21 cellular contexts compared by ENCODE assay signal in the genomic region with DNA sequence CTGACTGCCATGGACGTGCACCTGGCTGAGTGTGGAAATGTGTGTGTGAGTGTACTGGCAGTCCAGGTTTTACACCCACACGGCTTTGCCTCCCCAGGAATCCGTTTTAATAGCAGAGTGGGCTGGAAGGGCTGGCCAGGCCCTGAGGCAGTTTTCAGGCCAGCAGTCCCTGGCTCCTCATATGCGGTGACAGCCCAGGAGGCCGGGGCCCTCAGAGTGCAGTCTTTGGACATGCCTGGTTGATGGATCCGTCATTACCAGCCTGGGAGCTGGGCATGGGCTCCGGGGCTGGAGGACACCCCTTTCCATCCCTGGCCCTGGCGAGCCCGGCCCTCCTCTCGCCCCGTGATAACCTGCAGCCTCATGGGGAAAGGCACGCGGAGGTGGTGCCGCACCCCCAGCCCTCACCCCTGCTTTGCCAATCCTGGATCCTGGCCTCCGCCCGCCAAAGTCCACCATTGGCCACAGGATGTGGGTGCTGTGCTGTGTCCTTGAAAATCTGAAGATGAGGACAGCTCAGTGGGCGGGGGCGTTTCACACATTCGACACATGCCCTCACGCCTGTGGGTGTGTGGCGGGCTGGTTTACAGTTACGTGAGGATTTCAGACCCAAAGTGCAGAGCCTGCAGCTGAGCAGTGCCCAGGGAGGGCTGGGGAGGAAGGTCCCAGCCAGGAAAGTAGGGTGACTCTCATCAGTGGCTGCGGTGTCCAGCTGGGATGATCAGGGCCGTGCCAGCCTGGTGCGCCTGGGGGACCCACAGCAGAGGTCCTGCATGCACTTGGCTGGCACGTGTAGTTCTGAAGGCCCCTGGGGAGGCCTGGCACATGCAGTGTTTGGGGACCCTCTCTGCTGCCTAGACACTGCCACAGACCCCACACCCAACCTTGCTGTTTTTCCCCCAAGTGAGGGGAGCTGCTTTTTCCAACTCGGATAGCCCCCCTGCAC. TPM values are rescaled to one million over a fixed set of nuclear protein-coding genes. Genes with fewer than 3 reads are reported as not detected.
DNase-seq lines count a peak whose midpoint lies in the region; ATAC-seq and TF ChIP-seq lines count a peak whose summit lies in the region.
"Had no signal": no experiment of that assay in that cellular context is flagged by ENCODE, and none has a peak within 500 bp of the region (broad histone marks: within the 10 kb centered on the region; RNA-seq: fewer than 3 reads in every experiment).

No MANE protein-coding gene starts in this region.

- no peaks in the 10 kb centered on the region for H3K9me3 ChIP-seq in HCT116 (ENCODE audit: control insufficient read depth in 1 of 2, insufficient read depth in 1 of 2, low read depth in 1 of 2, low read length in 2 of 2)
- no peaks in the 10 kb centered on the region for H3K9me3 ChIP-seq in Karpas-422 (ENCODE audit: low read length)
- H3K9me3 ChIP-seq: ascending aorta, heart right ventricle, tibial artery had no signal

- DNase-seq in HCT116 (ENCODE audit: low read depth, low spot score) = no peak
- DNase-seq in naive thymus-derived CD8-positive, alpha-beta T cell = no peak
- peak; percentile 41 for DNase-seq in superior temporal gyrus (ENCODE audit: extremely low spot score)
- no peak for DNase-seq in Karpas-422
- no peak for DNase-seq in SKM-1 treated with dmso at 0.1 percent for 144 hours (lab: John Stamatoyannopoulos, UW; ENCODE audit: unreplicated experiment)
- DNase-seq: activated CD4-positive, alpha-beta T cell treated with anti-CD3 and anti-CD28 coated beads, Interleukin-2, amount 10 ng/mL, durations not matched to agents 24 days and 14 days; activated CD8-positive, alpha-beta memory T cell treated with anti-CD3 and anti-CD28 coated beads, Interleukin-2, amount 10 ng/mL, durations not matched to agents 7 days and 5 days; CD8-positive, alpha-beta memory T cell; NCI-H1048; NCI-H526 treated with DMSO at 0.1 percent for 48 hours had no signal

- H3K27me3 Mint-ChIP-seq in brain = peaks cover 2% of the 10 kb centered on the region
- H3K27me3 Mint-ChIP-seq in naive thymus-derived CD8-positive, alpha-beta T cell = no peaks in the 10 kb centered on the region
- H3K27me3 Mint-ChIP-seq: activated CD4-positive, alpha-beta T cell treated with anti-CD3 and anti-CD28 coated beads, Interleukin-2, amount 10 ng/mL, durations not matched to agents 24 days and 14 days; activated CD8-positive, alpha-beta memory T cell treated with anti-CD3 and anti-CD28 coated beads, Interleukin-2, amount 10 ng/mL, durations not matched to agents 7 days and 5 days; activated T-helper 17 cell treated with anti-CD3 and anti-CD28 coated beads, Interleukin-2, amount 50 U/mL, for 72 hours; naive B cell; stimulated activated naive CD8-positive, alpha-beta T cell treated with anti-CD3 and anti-CD28 coated beads, Interleukin-15, Interleukin-2, amounts not matched to agents 100 ng/mL and 50 ng/mL, for 24 hours had no signal

- peak overlapping the region; percentile 37 to 95 (median 79) for H3K27ac Mint-ChIP-seq in brain
- peak overlapping the region in 6 of 10 donors; percentile 22 to 88 (median 64) for H3K27ac Mint-ChIP-seq in naive thymus-derived CD8-positive, alpha-beta T cell
- H3K27ac Mint-ChIP-seq: activated CD4-positive, alpha-beta T cell treated with anti-CD3 and anti-CD28 coated beads, Interleukin-2, amount 10 ng/mL, durations not matched to agents 24 days and 14 days; activated CD8-positive, alpha-beta memory T cell treated with anti-CD3 and anti-CD28 coated beads, Interleukin-2, amount 10 ng/mL, durations not matched to agents 7 days and 5 days; activated naive CD4-positive, alpha-beta T cell treated with anti-CD3 and anti-CD28 coated beads, Interleukin-2, amount 50 U/mL, for 72 hours; activated T-helper 17 cell treated with anti-CD3 and anti-CD28 coated beads, Interleukin-2, amount 50 U/mL, for 72 hours; stimulated activated naive CD8-positive, alpha-beta T cell treated with anti-CD3 and anti-CD28 coated beads, Interleukin-15, Interleukin-2, amounts not matched to agents 100 ng/mL and 50 ng/mL, for 24 hours; T-helper 2 cell treated with Interferon-gamma antibody and Interleukin-4, amounts not matched to agents 5 μg/mL and 100 μg/mL, for 36 hours had no signal

- H3K27me3 ChIP-seq in HCT116 (ENCODE audit: insufficient read depth, low read length) = no peaks in the 10 kb centered on the region
- no peaks in the 10 kb centered on the region for H3K27me3 ChIP-seq in Karpas-422 (ENCODE audit: low read length)
- H3K27me3 ChIP-seq: ascending aorta, heart right ventricle, tibial artery had no signal

- peaks cover 44% of the 10 kb centered on the region for H3K4me1 Mint-ChIP-seq in brain
- H3K4me1 Mint-ChIP-seq in naive thymus-derived CD8-positive, alpha-beta T cell = peaks cover 3 to 27% (median 16%) of the 10 kb centered on the region in 4 donors

- POLR2A ChIA-PET in HCT116 (lab: Charles Lee) = no interaction called here
- POLR2A ChIA-PET in naive thymus-derived CD8-positive, alpha-beta T cell (lab: Charles Lee) = interaction anchor here (0.9 to 1.2 kb wide), 3 partner anchors 11 to 25 kb away, joined by 3 to 4 read pairs (median 3); no protein-coding TSS in a partner anchor

- H2AFZ ChIP-seq in HCT116 (ENCODE audit: low read depth, low read length, poor library complexity, severe bottlenecking) = no peak overlapping the region
- H2AFZ ChIP-seq in Karpas-422 (ENCODE audit: low read length) = no peak overlapping the region

- H3K4me3 ChIP-seq in HCT116 (replicated peaks in 1 of 2; ENCODE audit: low read depth in 1 of 2, low read length in 2 of 2) (peak overlapping the region in 1 of 2 experiments; percentile 90; a peak in 2 of 4 replicates), Karpas-422 (ENCODE audit: low read length) (no peak overlapping the region)
- H3K4me3 ChIP-seq: heart right ventricle, tibial artery had no signal

- H3K79me2 ChIP-seq in HCT116 (ENCODE audit: insufficient read depth, low read length) = peaks cover 26% of the 10 kb centered on the region
- H3K79me2 ChIP-seq in Karpas-422 (ENCODE audit: low read length) = no peaks in the 10 kb centered on the region

- TF ChIP-seq RAD21 in HCT116 (IDR thresholded peaks at IDR 0.05; ENCODE audit: low read depth) = no peak

- RAD21 ChIA-PET in HCT116 (lab: Charles Lee; ENCODE audit: low non-redundant PET in 1 of 2, low total read pairs in 2 of 2, uncharacterized antibody in 2 of 2, unreplicated experiment in 2 of 2) = no interaction called here

- no peaks in the 10 kb centered on the region for H4K20me1 ChIP-seq in HCT116 (ENCODE audit: insufficient read depth)
- H4K20me1 ChIP-seq in Karpas-422 (ENCODE audit: insufficient read depth, low read depth, low read length) = peaks cover 15% of the 10 kb centered on the region; the same call in 1 of the 2 replicates

- H3K4me2 ChIP-seq in HCT116 (ENCODE audit: low read length) (peak overlapping the region; percentile 100), Karpas-422 (ENCODE audit: low read depth, low read length, poor library complexity, severe bottlenecking) (no peak overlapping the region)

- peaks cover 16 to 40% of the 10 kb centered on the region in 2 experiments for H3K4me1 ChIP-seq in HCT116 (ENCODE audit: control insufficient read depth in 1 of 2, insufficient read depth in 2 of 2, low read length in 2 of 2)
- peaks cover 7% of the 10 kb centered on the region; the same call in 1 of the 2 replicates for H3K4me1 ChIP-seq in Karpas-422 (ENCODE audit: low read length)

- BruUV-seq in HCT116 (replicated peaks; lab: Mats Ljungman, UMichigan) = no TSS peak

- H3K36me3 Mint-ChIP-seq in brain = no peaks in the 10 kb centered on the region
- no peaks in the 10 kb centered on the region for H3K36me3 Mint-ChIP-seq in naive thymus-derived CD8-positive, alpha-beta T cell
- H3K36me3 Mint-ChIP-seq: activated CD8-positive, alpha-beta memory T cell treated with anti-CD3 and anti-CD28 coated beads, Interleukin-2, amount 10 ng/mL, durations not matched to agents 7 days and 5 days; activated naive CD4-positive, alpha-beta T cell treated with anti-CD3 and anti-CD28 coated beads, Interleukin-2, amount 50 U/mL, for 72 hours; naive B cell had no signal

- H3K4me3 Mint-ChIP-seq in brain = no peak overlapping the region
- H3K4me3 Mint-ChIP-seq in naive thymus-derived CD8-positive, alpha-beta T cell = peak overlapping the region in 1 of 10 donors; percentile 16
- H3K4me3 Mint-ChIP-seq: activated CD4-positive, alpha-beta T cell treated with anti-CD3 and anti-CD28 coated beads, Interleukin-2, amount 10 ng/mL, durations not matched to agents 24 days and 14 days; activated CD8-positive, alpha-beta memory T cell treated with anti-CD3 and anti-CD28 coated beads, Interleukin-2, amount 10 ng/mL, durations not matched to agents 7 days and 5 days; activated T-helper 17 cell treated with anti-CD3 and anti-CD28 coated beads, Interleukin-2, amount 50 U/mL, for 72 hours; stimulated activated naive CD8-positive, alpha-beta T cell treated with anti-CD3 and anti-CD28 coated beads, Interleukin-15, Interleukin-2, amounts not matched to agents 100 ng/mL and 50 ng/mL, for 24 hours; T-helper 2 cell treated with Interferon-gamma antibody and Interleukin-4, amounts not matched to agents 5 μg/mL and 100 μg/mL, for 36 hours had no signal

- intact Hi-C loops in HCT116 (cut with micrococcal nuclease) = no loop called here

- no peak for TF ChIP-seq CTCF in HCT116 (IDR thresholded peaks at IDR 0.05 in 2 of 3, conservative IDR thresholded peaks at IDR 0.05 in 1 of 3; ENCODE audit: borderline replicate concordance in 1 of 3, insufficient read depth in 1 of 3, low read depth in 2 of 3, low read length in 2 of 3)
- no peak for TF ChIP-seq CTCF in brain (conservative IDR thresholded peaks at IDR 0.05)

- H3K9me2 ChIP-seq in HCT116 (ENCODE audit: insufficient read depth) = no peaks in the 10 kb centered on the region
- no peaks in the 10 kb centered on the region for H3K9me2 ChIP-seq in Karpas-422 (replicated peaks; ENCODE audit: insufficient read depth, low read length)

- H3K9ac ChIP-seq in HCT116 (ENCODE audit: low read length) (0 out of 2 replicates have a peak overlapping the region, but pooled peaks have one; percentile 96), Karpas-422 (ENCODE audit: low read length) (no peak overlapping the region)

- H3K9me3 Mint-ChIP-seq in brain = peaks cover 0 to under 1% (median 0%) of the 10 kb centered on the region in 5 experiments
- H3K9me3 Mint-ChIP-seq in naive thymus-derived CD8-positive, alpha-beta T cell = no peaks in the 10 kb centered on the region
- H3K9me3 Mint-ChIP-seq: activated CD4-positive, alpha-beta T cell treated with anti-CD3 and anti-CD28 coated beads, Interleukin-2, amount 10 ng/mL, durations not matched to agents 24 days and 14 days; activated naive CD4-positive, alpha-beta T cell treated with anti-CD3 and anti-CD28 coated beads, Interleukin-2, amount 50 U/mL, for 72 hours; activated T-helper 17 cell treated with anti-CD3 and anti-CD28 coated beads, Interleukin-2, amount 50 U/mL, for 72 hours; CD8-positive, alpha-beta memory T cell; naive B cell; stimulated activated naive CD8-positive, alpha-beta T cell treated with anti-CD3 and anti-CD28 coated beads, Interleukin-15, Interleukin-2, amounts not matched to agents 100 ng/mL and 50 ng/mL, for 24 hours; T-helper 2 cell treated with Interferon-gamma antibody and Interleukin-4, amounts not matched to agents 5 μg/mL and 100 μg/mL, for 36 hours had no signal

- ATAC-seq in HCT116 (no peak), GM21390 (IDR thresholded peaks at IDR 0.05; ENCODE audit: unreplicated experiment) (no peak)
- ATAC-seq in naive thymus-derived CD8-positive, alpha-beta T cell = no peak
- ATAC-seq: activated CD8-positive, alpha-beta memory T cell treated with anti-CD3 and anti-CD28 coated beads, Interleukin-2, amount 10 ng/mL, durations not matched to agents 7 days and 5 days; activated naive CD4-positive, alpha-beta T cell treated with anti-CD3 and anti-CD28 coated beads, Interleukin-2, amount 50 U/mL, for 72 hours; activated T-helper 17 cell treated with anti-CD3 and anti-CD28 coated beads, Interleukin-2, amount 50 U/mL, for 72 hours had no signal

- H3K27ac ChIP-seq in HCT116 (ENCODE audit: low read depth, low read length) (peak overlapping the region; percentile 86; the same call in 1 of the 2 replicates), Karpas-422 (ENCODE audit: low read length) (no peak overlapping the region)
- H3K27ac ChIP-seq: epithelial cell of prostate, heart right ventricle, tibial artery had no signal

- no peaks in the 10 kb centered on the region for H3K36me3 ChIP-seq in HCT116 (ENCODE audit: control insufficient read depth in 1 of 2, insufficient read depth in 2 of 2, low read length in 2 of 2)
- H3K36me3 ChIP-seq in Karpas-422 (ENCODE audit: insufficient read depth, low read length) = no peaks in the 10 kb centered on the region
- H3K36me3 ChIP-seq: ascending aorta, heart right ventricle, tibial artery had no signal

- CTCF ChIA-PET in HCT116 (lab: Charles Lee) = no interaction called here

- TF ChIP-seq POLR2A in HCT116 (IDR thresholded peaks at IDR 0.05; ENCODE audit: borderline replicate concordance, extremely low read depth, insufficient read depth, insufficient read length) = no peak

RNA-seq across cellular contexts. Expression of gene RTN4R, which starts 55.1 kb away (rescaled TPM):
- 19.0 TPM for total RNA-seq in HCT116 (2021; ENCODE audit: unreplicated experiment)
- polyA plus RNA-seq in HCT116 (2012) = 20.5 and 27.1 TPM in 2 replicates
- 21.3 TPM for polyA plus RNA-seq in brain (ENCODE audit: insufficient read depth, low read depth, low replicate concordance)
- total RNA-seq in naive thymus-derived CD8-positive, alpha-beta T cell = 1 to 10 TPM; 5.0 to 5.1 TPM
- 1 to 10 TPM; 4.3 to 5.6 (median 4.7) TPM for polyA plus RNA-seq in naive thymus-derived CD8-positive, alpha-beta T cell
- 0.29 and 0.30 TPM in 2 replicates for total RNA-seq in Karpas-422 (2014; rRNA removed; shearing (Covaris generic); ENCODE audit: low replicate concordance)
